In the genomic region with DNA sequence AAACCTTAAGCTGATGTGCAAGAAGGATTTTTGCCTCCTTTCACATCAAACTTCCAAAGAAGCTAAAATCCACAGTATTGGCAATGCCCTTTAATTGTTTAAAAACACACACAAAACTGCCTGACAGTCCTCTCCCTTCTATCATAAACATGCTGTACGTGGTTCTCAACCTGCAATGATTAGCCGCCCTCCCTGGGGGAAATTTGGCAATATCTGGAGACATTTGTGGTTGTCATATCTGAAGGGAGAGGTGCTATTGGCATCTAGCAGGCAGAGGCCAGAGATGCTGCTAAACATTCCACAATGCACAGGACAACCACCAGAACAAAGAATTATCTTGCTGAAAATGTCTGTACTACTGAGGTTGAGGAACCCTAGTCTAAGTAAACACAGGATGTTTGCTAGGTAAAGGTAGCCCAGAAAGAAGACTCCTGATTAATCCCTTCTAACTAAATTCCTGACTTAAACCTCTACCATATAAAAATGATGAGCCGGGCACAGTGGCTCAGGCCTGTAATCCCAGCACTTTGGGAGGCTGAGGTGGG, we compare ENCODE assay signal across 11 cellular contexts. TPM values are rescaled to one million over a fixed set of nuclear protein-coding genes. Genes with fewer than 3 reads are reported as not detected.
A peak's percentile ranks its signal among the peaks of the same experiment; 100 is the strongest.
DNase-seq lines count a peak whose midpoint lies in the region; ATAC-seq and TF ChIP-seq lines count a peak whose summit lies in the region.
"Had no signal": no experiment of that assay in that cellular context is flagged by ENCODE, and none has a peak within 500 bp of the region (broad histone marks: within the 10 kb centered on the region; RNA-seq: fewer than 3 reads in every experiment).

No MANE protein-coding gene starts in this region.

- TF ChIP-seq CTCF in liver (IDR thresholded peaks at IDR 0.05; ENCODE audit: low read depth, low read length, missing input control): no peak
- TF ChIP-seq CTCF in thoracic aorta (IDR thresholded peaks at IDR 0.05): no peak

- H3K4me1 ChIP-seq in liver (ENCODE audit: control insufficient read depth in 4 of 4, insufficient read depth in 4 of 4, low read length in 3 of 4) (peaks cover 0 to 18% (median 10%) of the 10 kb centered on the region in 4 donors), thoracic aorta (ENCODE audit: control insufficient read depth in 1 of 2, low read depth in 2 of 2) (peaks cover 0 to 9% of the 10 kb centered on the region in 2 donors)

- POLR2A ChIA-PET in activated naive CD8-positive, alpha-beta T cell treated with anti-CD3 and anti-CD28 coated beads, Interleukin-2, amount 10 ng/mL, durations not matched to agents 7 days and 5 days (lab: Charles Lee): interaction anchor here (0.9 to 1.9 kb wide), 7 partner anchors 14 to 239 kb away, joined by 3 to 18 read pairs (median 7); a partner anchor contains a TSS

- no peak for TF ChIP-seq RAD21 in liver (IDR thresholded peaks at IDR 0.05)

- no peak for DNase-seq in activated CD8-positive, alpha-beta memory T cell treated with anti-CD3 and anti-CD28 coated beads, Interleukin-2, amount 10 ng/mL, durations not matched to agents 7 days and 5 days
- DNase-seq in activated CD8-positive, alpha-beta memory T cell treated with anti-CD3 and anti-CD28 coated beads, Interleukin-2, amount 50 U/mL, for 48 hours: no peak
- DNase-seq in activated naive CD8-positive, alpha-beta T cell treated with anti-CD3 and anti-CD28 coated beads, Interleukin-2, amount 10 ng/mL, durations not matched to agents 7 days and 5 days: no peak
- no peak for DNase-seq in thoracic aorta (ENCODE audit: low spot score)
- DNase-seq in SW480 (ENCODE audit: low spot score): no peak
- no peak for DNase-seq in left ventricle myocardium superior

- peaks cover 3% of the 10 kb centered on the region for H3K36me3 Mint-ChIP-seq in activated CD8-positive, alpha-beta memory T cell treated with anti-CD3 and anti-CD28 coated beads, Interleukin-2, amount 10 ng/mL, durations not matched to agents 7 days and 5 days
- H3K36me3 Mint-ChIP-seq in activated naive CD8-positive, alpha-beta T cell treated with anti-CD3 and anti-CD28 coated beads, Interleukin-2, amount 10 ng/mL, durations not matched to agents 7 days and 5 days: no peaks in the 10 kb centered on the region

- ATAC-seq in activated CD8-positive, alpha-beta memory T cell treated with anti-CD3 and anti-CD28 coated beads, Interleukin-2, amount 10 ng/mL, durations not matched to agents 7 days and 5 days: no peak
- no peak for ATAC-seq in activated naive CD8-positive, alpha-beta T cell treated with anti-CD3 and anti-CD28 coated beads, Interleukin-2, amount 10 ng/mL, durations not matched to agents 7 days and 5 days (ENCODE audit: low read depth)
- ATAC-seq in thoracic aorta (ENCODE audit: insufficient number of reproducible peaks, low FRiP score, low read depth) (no peak), left ventricle myocardium superior (no peak)
- ATAC-seq in activated CD4-positive, CD25-positive, alpha-beta regulatory T cell treated with anti-CD3 and anti-CD28 coated beads, Interleukin-2, amount 50 U/mL, for 24 hours: no peak

- intact Hi-C loops in left ventricle myocardium superior (cut with micrococcal nuclease): no loop called here

- H3K4me1 Mint-ChIP-seq in activated CD8-positive, alpha-beta memory T cell treated with anti-CD3 and anti-CD28 coated beads, Interleukin-2, amount 10 ng/mL, durations not matched to agents 7 days and 5 days: peaks cover 16% of the 10 kb centered on the region
- peaks cover 10% of the 10 kb centered on the region for H3K4me1 Mint-ChIP-seq in activated naive CD8-positive, alpha-beta T cell treated with anti-CD3 and anti-CD28 coated beads, Interleukin-2, amount 10 ng/mL, durations not matched to agents 7 days and 5 days

- peaks cover 14% of the 10 kb centered on the region for H3K27me3 Mint-ChIP-seq in activated CD8-positive, alpha-beta memory T cell treated with anti-CD3 and anti-CD28 coated beads, Interleukin-2, amount 10 ng/mL, durations not matched to agents 7 days and 5 days
- H3K27me3 Mint-ChIP-seq in activated naive CD8-positive, alpha-beta T cell treated with anti-CD3 and anti-CD28 coated beads, Interleukin-2, amount 10 ng/mL, durations not matched to agents 7 days and 5 days: peaks cover 2% of the 10 kb centered on the region

- WGBS in liver: 59% methylated on average over 3 of the region's 3 CpGs

- H3K4me3 ChIP-seq in liver (ENCODE audit: low read depth in 1 of 3, low read length in 3 of 3): peak overlapping the region in 2 of 3 donors; percentile 65 to 76
- H3K4me3 ChIP-seq in thoracic aorta: peak overlapping the region; percentile 87

- peak overlapping the region; percentile 79 for H3K4me3 Mint-ChIP-seq in activated CD8-positive, alpha-beta memory T cell treated with anti-CD3 and anti-CD28 coated beads, Interleukin-2, amount 10 ng/mL, durations not matched to agents 7 days and 5 days
- peak overlapping the region; percentile 86 for H3K4me3 Mint-ChIP-seq in activated naive CD8-positive, alpha-beta T cell treated with anti-CD3 and anti-CD28 coated beads, Interleukin-2, amount 10 ng/mL, durations not matched to agents 7 days and 5 days

- H3K27me3 ChIP-seq in liver (ENCODE audit: control insufficient read depth in 4 of 4, insufficient read depth in 4 of 4, low read length in 3 of 4) (no peaks in the 10 kb centered on the region), thoracic aorta (replicated peaks; ENCODE audit: insufficient read depth) (no peaks in the 10 kb centered on the region)

- H3K27ac Mint-ChIP-seq in activated CD8-positive, alpha-beta memory T cell treated with anti-CD3 and anti-CD28 coated beads, Interleukin-2, amount 10 ng/mL, durations not matched to agents 7 days and 5 days: no peak overlapping the region
- H3K27ac Mint-ChIP-seq in activated naive CD8-positive, alpha-beta T cell treated with anti-CD3 and anti-CD28 coated beads, Interleukin-2, amount 10 ng/mL, durations not matched to agents 7 days and 5 days: no peak overlapping the region

- H3K9me3 Mint-ChIP-seq in activated CD8-positive, alpha-beta memory T cell treated with anti-CD3 and anti-CD28 coated beads, Interleukin-2, amount 10 ng/mL, durations not matched to agents 7 days and 5 days (ENCODE audit: low read depth): no peaks in the 10 kb centered on the region
- no peaks in the 10 kb centered on the region for H3K9me3 Mint-ChIP-seq in activated naive CD8-positive, alpha-beta T cell treated with anti-CD3 and anti-CD28 coated beads, Interleukin-2, amount 10 ng/mL, durations not matched to agents 7 days and 5 days

- H3K9me3 ChIP-seq in liver (ENCODE audit: control insufficient read depth in 4 of 4, low read length in 3 of 4): no peaks in the 10 kb centered on the region
- H3K9me3 ChIP-seq in thoracic aorta: no peaks in the 10 kb centered on the region
- H3K9me3 ChIP-seq: neutrophil had no signal

- H3K36me3 ChIP-seq in liver (ENCODE audit: control insufficient read depth in 4 of 4, insufficient read depth in 3 of 4, low read depth in 1 of 4, low read length in 3 of 4): peaks cover 0 to 2% (median 0%) of the 10 kb centered on the region in 4 donors
- no peaks in the 10 kb centered on the region for H3K36me3 ChIP-seq in thoracic aorta
- H3K36me3 ChIP-seq: neutrophil had no signal

- CTCF ChIA-PET in activated CD8-positive, alpha-beta memory T cell treated with anti-CD3 and anti-CD28 coated beads, Interleukin-2, amount 10 ng/mL, durations not matched to agents 7 days and 5 days (lab: Charles Lee): interaction anchor here (1.3 to 2.4 kb wide), 9 partner anchors 13 to 158 kb away, joined by 3 to 11 read pairs (median 4); a partner anchor contains a TSS

- H3K27ac ChIP-seq in liver (ENCODE audit: low read depth in 1 of 2, low read length in 2 of 2) (peak overlapping the region; percentile 91 to 96), thoracic aorta (peak overlapping the region; percentile 87 to 90)
- H3K27ac ChIP-seq: neutrophil had no signal

- H3K9ac ChIP-seq in liver (ENCODE audit: low read depth in 1 of 2, low read length in 2 of 2): peak overlapping the region in 1 of 2 donors; percentile 90

RNA-seq across cellular contexts. Expression of a gene that starts 1.2 kb away (rescaled TPM):
- total RNA-seq in activated CD8-positive, alpha-beta memory T cell treated with anti-CD3 and anti-CD28 coated beads, Interleukin-2, amount 10 ng/mL, durations not matched to agents 7 days and 5 days: not detected
- not detected for total RNA-seq in activated naive CD8-positive, alpha-beta T cell treated with anti-CD3 and anti-CD28 coated beads, Interleukin-2, amount 10 ng/mL, durations not matched to agents 7 days and 5 days
- total RNA-seq in liver (1 to 10 TPM in 1 of 2 donors, not detected in 1; 1.1 TPM), thoracic aorta (not detected), left ventricle myocardium superior (not detected)
- 1 to 10 TPM in 1 of 2 donors, under 1 TPM in 1; 0.65 to 1.1 TPM for polyA plus RNA-seq in liver
- total RNA-seq: glomerular endothelial cell had no signal
- polyA plus RNA-seq: AG04450 had no signal

RNA-seq across cellular contexts. Expression of a gene that starts 21.8 kb away (rescaled TPM):
- total RNA-seq in activated CD8-positive, alpha-beta memory T cell treated with anti-CD3 and anti-CD28 coated beads, Interleukin-2, amount 10 ng/mL, durations not matched to agents 7 days and 5 days: 1 to 10 TPM; 1.5 to 2.1 TPM
- 1 to 10 TPM; 1.9 TPM for total RNA-seq in activated naive CD8-positive, alpha-beta T cell treated with anti-CD3 and anti-CD28 coated beads, Interleukin-2, amount 10 ng/mL, durations not matched to agents 7 days and 5 days
- total RNA-seq in liver (10 to 100 TPM in 1 of 2 donors, 1 to 10 TPM in 1; 2.5 to 12.9 TPM), thoracic aorta (1 to 10 TPM; 1.3 to 1.8 TPM), left ventricle myocardium superior (0.84 TPM)
- 10 to 100 TPM in 1 of 2 donors, 1 to 10 TPM in 1; 8.9 to 12.6 TPM for polyA plus RNA-seq in liver

RNA-seq across cellular contexts. Expression of a gene that starts 31.3 kb away (rescaled TPM):
- 1 to 10 TPM; 8.8 to 9.1 TPM for total RNA-seq in activated CD8-positive, alpha-beta memory T cell treated with anti-CD3 and anti-CD28 coated beads, Interleukin-2, amount 10 ng/mL, durations not matched to agents 7 days and 5 days
- 1 to 10 TPM; 6.3 TPM for total RNA-seq in activated naive CD8-positive, alpha-beta T cell treated with anti-CD3 and anti-CD28 coated beads, Interleukin-2, amount 10 ng/mL, durations not matched to agents 7 days and 5 days
- 1 to 10 TPM; 2.6 to 3.4 TPM for total RNA-seq in liver
- polyA plus RNA-seq in liver: 1 to 10 TPM; 1.9 to 2.1 TPM
- total RNA-seq in thoracic aorta: 10 to 100 TPM; 13.0 to 20.7 TPM
- total RNA-seq in left ventricle myocardium superior: 12.0 TPM

RNA-seq across cellular contexts. Expression of a gene that starts 44.5 kb away (rescaled TPM):
- total RNA-seq in activated CD8-positive, alpha-beta memory T cell treated with anti-CD3 and anti-CD28 coated beads, Interleukin-2, amount 10 ng/mL, durations not matched to agents 7 days and 5 days: 10 to 100 TPM; 15.6 to 23.8 TPM
- total RNA-seq in activated naive CD8-positive, alpha-beta T cell treated with anti-CD3 and anti-CD28 coated beads, Interleukin-2, amount 10 ng/mL, durations not matched to agents 7 days and 5 days: 10 to 100 TPM; 13.4 to 14.5 TPM
- 100 to 1,000 TPM in 1 of 2 donors, 10 to 100 TPM in 1; 51.2 to 189 TPM for total RNA-seq in liver
- 100 to 1,000 TPM; 145 to 157 TPM for polyA plus RNA-seq in liver
- 10 to 100 TPM; 14.0 to 44.5 TPM for total RNA-seq in thoracic aorta
- total RNA-seq in left ventricle myocardium superior: 217 TPM

RNA-seq across cellular contexts. Expression of a gene that starts 54.7 kb away (rescaled TPM):
- total RNA-seq in activated CD8-positive, alpha-beta memory T cell treated with anti-CD3 and anti-CD28 coated beads, Interleukin-2, amount 10 ng/mL, durations not matched to agents 7 days and 5 days: not detected
- total RNA-seq in activated naive CD8-positive, alpha-beta T cell treated with anti-CD3 and anti-CD28 coated beads, Interleukin-2, amount 10 ng/mL, durations not matched to agents 7 days and 5 days: not detected
- 1 to 10 TPM in 1 of 2 donors, not detected in 1; 1.2 TPM for total RNA-seq in liver
- under 1 TPM; 0.15 to 0.74 TPM for polyA plus RNA-seq in liver
- total RNA-seq in thoracic aorta: 1 to 10 TPM; 1.3 to 3.2 TPM
- total RNA-seq in left ventricle myocardium superior: 0.10 TPM
- total RNA-seq: glomerular endothelial cell had no signal
- polyA plus RNA-seq: AG04450 had no signal
